20 cellular contexts compared by ENCODE assay signal in the genomic region with DNA sequence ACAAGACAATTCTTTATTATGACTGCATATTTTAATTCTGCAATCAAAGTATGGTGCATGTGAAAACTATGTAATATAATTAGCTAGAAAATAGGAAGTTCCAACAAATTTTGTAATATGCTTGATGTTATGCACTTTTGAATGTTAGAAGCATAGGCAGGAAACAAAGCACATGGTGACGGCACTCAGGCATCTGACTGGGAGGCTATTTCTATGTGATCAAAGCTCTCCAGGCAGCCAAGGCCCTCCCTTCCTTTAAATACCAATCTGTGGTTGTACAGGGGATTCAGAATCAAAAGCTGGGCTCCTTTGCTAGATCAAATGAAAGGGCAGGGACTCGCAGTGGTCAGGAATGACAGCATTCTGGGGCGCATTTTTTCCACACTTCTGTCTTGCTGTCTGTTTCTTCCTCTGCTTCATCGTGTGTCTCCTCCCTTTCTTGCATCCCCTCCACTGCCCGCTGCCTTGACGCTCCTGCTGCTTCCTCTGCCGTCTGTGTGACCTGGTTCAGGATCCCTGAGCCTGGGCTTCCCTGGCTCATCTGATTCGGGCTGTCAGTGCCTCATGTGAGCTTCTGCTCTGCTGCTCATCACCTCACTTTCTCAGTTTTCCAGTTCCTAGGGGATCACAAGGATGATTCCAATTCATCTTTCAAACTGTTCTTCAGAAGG. TPM values are rescaled to one million over a fixed set of nuclear protein-coding genes. Genes with fewer than 3 reads are reported as not detected.
DNase-seq lines count a peak whose midpoint lies in the region; ATAC-seq and TF ChIP-seq lines count a peak whose summit lies in the region.
"Had no signal": no experiment of that assay in that cellular context is flagged by ENCODE, and none has a peak within 500 bp of the region (broad histone marks: within the 10 kb centered on the region; RNA-seq: fewer than 3 reads in every experiment).

No MANE protein-coding gene starts in this region.

- H3K4me1 Mint-ChIP-seq in WTC11 (peaks cover 32% of the 10 kb centered on the region), neural progenitor cell (peaks cover 27% of the 10 kb centered on the region)
- H3K4me1 Mint-ChIP-seq: activated CD4-positive, alpha-beta T cell treated with anti-CD3 and anti-CD28 coated beads, Interleukin-2, amount 10 ng/mL, durations not matched to agents 24 days and 14 days had no signal

- CTCF ChIA-PET in WTC11 (lab: Charles Lee), result no interaction called here

- H3K27ac ChIP-seq in neural progenitor cell, result no peak overlapping the region
- no peak overlapping the region for H3K27ac ChIP-seq in upper lobe of left lung
- H3K27ac ChIP-seq: body of pancreas, skin epidermis, thoracic aorta, vagina had no signal

- no peaks in the 10 kb centered on the region for H4K20me1 ChIP-seq in neural progenitor cell (ENCODE audit: low read depth)

- POLR2A ChIA-PET in WTC11 (lab: Charles Lee), result no interaction called here

- H3K36me3 Mint-ChIP-seq in WTC11 (peaks cover 1% of the 10 kb centered on the region; the same call in 1 of the 2 replicates), neural progenitor cell (peaks cover 2% of the 10 kb centered on the region)

- 66 to 73% methylated on average over 8 of the region's 8 CpGs for WGBS in upper lobe of left lung, 2 donors

- H3K9me3 ChIP-seq in neural progenitor cell (ENCODE audit: low read depth) (no peaks in the 10 kb centered on the region), upper lobe of left lung (no peaks in the 10 kb centered on the region)
- H3K9me3 ChIP-seq: body of pancreas, Caco-2, SK-N-SH, thoracic aorta, vagina had no signal

- H3K36me3 ChIP-seq in neural progenitor cell, result no peaks in the 10 kb centered on the region
- H3K36me3 ChIP-seq in upper lobe of left lung, result no peaks in the 10 kb centered on the region
- H3K36me3 ChIP-seq: thoracic aorta, vagina had no signal

- H2AFZ ChIP-seq in neural progenitor cell (replicated peaks), result no peak overlapping the region

- DNase-seq in G401 (ENCODE audit: low spot score), result peak; percentile 75
- peak; percentile 29 for DNase-seq in MV-4-11 (lab: John Stamatoyannopoulos, UW)
- DNase-seq in WTC11 (ENCODE audit: low spot score), result no peak
- peak; percentile 17 for DNase-seq in neural progenitor cell (ENCODE audit: low spot score)
- DNase-seq in activated gamma-delta T cell (lab: John Stamatoyannopoulos, UW), result no peak
- DNase-seq in upper lobe of left lung, result no peak
- DNase-seq in dermis blood vessel endothelial cell, result no peak
- DNase-seq: activated CD4-positive, alpha-beta T cell treated with anti-CD3 and anti-CD28 coated beads, Interleukin-2, amount 10 ng/mL, durations not matched to agents 24 days and 14 days; activated T-cell treated with anti-CD3 and anti-CD28 coated beads, Interleukin-2, amount 50 U/mL, for 4 hours; body of pancreas; Caco-2; DND-41; NCI-H1092; NCI-H187; SK-N-SH had no signal

- TF ChIP-seq CTCF in WTC11 (IDR thresholded peaks at IDR 0.05) (no peak), neural progenitor cell (IDR thresholded peaks at IDR 0.05) (no peak), upper lobe of left lung (IDR thresholded peaks at IDR 0.05) (no peak)

- H3K4me2 ChIP-seq in neural progenitor cell, result peak overlapping the region; percentile 35
- H3K4me2 ChIP-seq: SK-N-SH had no signal

- H3K9me3 Mint-ChIP-seq in WTC11 (peaks cover 2% of the 10 kb centered on the region), neural progenitor cell (no peaks in the 10 kb centered on the region)
- H3K9me3 Mint-ChIP-seq: activated CD4-positive, alpha-beta T cell treated with anti-CD3 and anti-CD28 coated beads, Interleukin-2, amount 10 ng/mL, durations not matched to agents 24 days and 14 days had no signal

- no peaks in the 10 kb centered on the region for H3K27me3 Mint-ChIP-seq in WTC11 (ENCODE audit: low read depth)
- H3K27me3 Mint-ChIP-seq in neural progenitor cell (ENCODE audit: insufficient read depth, low read depth), result no peaks in the 10 kb centered on the region
- H3K27me3 Mint-ChIP-seq: activated CD4-positive, alpha-beta T cell treated with anti-CD3 and anti-CD28 coated beads, Interleukin-2, amount 10 ng/mL, durations not matched to agents 24 days and 14 days; stimulated activated naive CD8-positive, alpha-beta T cell treated with anti-CD3 and anti-CD28 coated beads, Interleukin-15, Interleukin-2, amounts not matched to agents 100 ng/mL and 50 ng/mL, for 24 hours had no signal

- H3F3A ChIP-seq in neural progenitor cell (ENCODE audit: low read depth), result peaks cover 10% of the 10 kb centered on the region

- ATAC-seq in WTC11 (peak; percentile 50), upper lobe of left lung (ENCODE audit: low FRiP score in 2 of 2) (no peak), HG03354 (IDR thresholded peaks at IDR 0.05; ENCODE audit: poor library complexity, severe bottlenecking, unreplicated experiment) (no peak)
- ATAC-seq: activated T-cell treated with anti-CD3 and anti-CD28 coated beads, Interleukin-2, amount 50 U/mL, for 4 hours; body of pancreas had no signal

- H3K4me3 Mint-ChIP-seq in WTC11 (no peak overlapping the region), neural progenitor cell (peak overlapping the region; percentile 60)
- H3K4me3 Mint-ChIP-seq: activated CD4-positive, alpha-beta T cell treated with anti-CD3 and anti-CD28 coated beads, Interleukin-2, amount 10 ng/mL, durations not matched to agents 24 days and 14 days; activated T-cell treated with anti-CD3 and anti-CD28 coated beads, Interleukin-2, amount 50 U/mL, for 4 hours; stimulated activated naive CD8-positive, alpha-beta T cell treated with anti-CD3 and anti-CD28 coated beads, Interleukin-15, Interleukin-2, amounts not matched to agents 100 ng/mL and 50 ng/mL, for 24 hours had no signal

- no peak overlapping the region for H3K9ac ChIP-seq in neural progenitor cell
- H3K9ac ChIP-seq: SK-N-SH had no signal

- H3K27ac Mint-ChIP-seq in WTC11 (no peak overlapping the region), neural progenitor cell (peak overlapping the region; percentile 27)
- H3K27ac Mint-ChIP-seq: activated CD4-positive, alpha-beta T cell treated with anti-CD3 and anti-CD28 coated beads, Interleukin-2, amount 10 ng/mL, durations not matched to agents 24 days and 14 days; stimulated activated naive CD8-positive, alpha-beta T cell treated with anti-CD3 and anti-CD28 coated beads, Interleukin-15, Interleukin-2, amounts not matched to agents 100 ng/mL and 50 ng/mL, for 24 hours had no signal

- TF ChIP-seq EP300 in upper lobe of left lung (IDR thresholded peaks at IDR 0.05), result no peak

- H3K4me3 ChIP-seq in neural progenitor cell (no peak overlapping the region), upper lobe of left lung (no peak overlapping the region)
- H3K4me3 ChIP-seq: body of pancreas, skin epidermis, thoracic aorta, vagina had no signal

- TF ChIP-seq POLR2A in upper lobe of left lung (IDR thresholded peaks at IDR 0.05), result no peak

- in situ Hi-C loops in G401 (cut with HindIII; ENCODE audit: low sequenced_read_pairs), result no loop called here

- peaks cover 23% of the 10 kb centered on the region for H3K4me1 ChIP-seq in neural progenitor cell
- H3K4me1 ChIP-seq in upper lobe of left lung, result peaks cover 0 to 13% (median 2%) of the 10 kb centered on the region in 4 donors
- H3K4me1 ChIP-seq: Caco-2, vagina had no signal

- H3K27me3 ChIP-seq in neural progenitor cell (no peaks in the 10 kb centered on the region), upper lobe of left lung (no peaks in the 10 kb centered on the region)
- H3K27me3 ChIP-seq: body of pancreas, vagina had no signal

- H3K79me2 ChIP-seq in neural progenitor cell (ENCODE audit: low read depth), result no peaks in the 10 kb centered on the region

TF ChIP-seq in WTC11, 78 proteins besides CTCF, POLR2A, EP300 and RAD21:
- TF ChIP-seq, protein P1, sequence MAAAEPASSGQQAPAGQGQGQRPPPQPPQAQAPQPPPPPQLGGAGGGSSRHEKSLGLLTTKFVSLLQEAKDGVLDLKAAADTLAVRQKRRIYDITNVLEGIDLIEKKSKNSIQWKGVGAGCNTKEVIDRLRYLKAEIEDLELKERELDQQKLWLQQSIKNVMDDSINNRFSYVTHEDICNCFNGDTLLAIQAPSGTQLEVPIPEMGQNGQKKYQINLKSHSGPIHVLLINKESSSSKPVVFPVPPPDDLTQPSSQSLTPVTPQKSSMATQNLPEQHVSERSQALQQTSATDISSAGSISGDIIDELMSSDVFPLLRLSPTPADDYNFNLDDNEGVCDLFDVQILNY (CRISPR knock-in tag; IDR thresholded peaks at IDR 0.05), result no peak
- no peak for TF ChIP-seq GRHL2 (CRISPR knock-in tag; IDR thresholded peaks at IDR 0.05; ENCODE audit: insufficient replicate concordance, severe bottlenecking)
- no peak for TF ChIP-seq NR3C1 (CRISPR knock-in tag; conservative IDR thresholded peaks at IDR 0.05; ENCODE audit: low read depth)

RNA-seq across cellular contexts. Expression of a gene that starts 30.8 kb away (rescaled TPM):
- total RNA-seq in G401 (2014; rRNA removed; shearing (Covaris generic)), result 1.8 and 3.8 TPM in 2 replicates
- total RNA-seq in WTC11 (2021), result 4.2 to 4.8 TPM (median 4.3 TPM) in 3 replicates
- 4.2 and 4.6 TPM in 2 replicates for total RNA-seq in neural progenitor cell (ENCODE audit: low replicate concordance)
- total RNA-seq in upper lobe of left lung, result 1 to 10 TPM in 4 of 6 donors, not detected in 2; 1.7 to 5.6 (median 2.7) TPM
- 0.51 and 1.3 TPM in 2 replicates for total RNA-seq in dermis blood vessel endothelial cell

Comparison
In these comparisons a context has a peak if more than half of its experiments do, and no peak if none do; other contexts are left out.
1. DNase-seq: peak in G401 (single experiment), MV-4-11 (single experiment) and neural progenitor cell (single experiment); none in WTC11 (single experiment), activated gamma-delta T cell (single experiment), upper lobe of left lung (0 of 2) and dermis blood vessel endothelial cell (single experiment).